ENCODE assay signal across 22 cellular contexts in genomic region chr2:160144278-160144990, GRCh38. TPM values are rescaled to one million over a fixed set of nuclear protein-coding genes. Genes with fewer than 3 reads are reported as not detected.
DNase-seq lines count a peak whose midpoint lies in the region; ATAC-seq, FAIRE-seq and TF ChIP-seq lines count a peak whose summit lies in the region.
"Had no signal": no experiment of that assay in that cellular context is flagged by ENCODE, and none has a peak within 500 bp of the region (broad histone marks: within the 10 kb centered on the region; RNA-seq: fewer than 3 reads in every experiment).

No MANE protein-coding gene starts in this region.

- H3K27me3 ChIP-seq in left lung (no peaks in the 10 kb centered on the region), upper lobe of right lung (no peaks in the 10 kb centered on the region)
- H3K27me3 ChIP-seq: Peyer's patch had no signal

- H3K27ac ChIP-seq in left lung, result peak overlapping the region; percentile 8 to 50
- H3K27ac ChIP-seq in upper lobe of right lung, result peak overlapping the region; percentile 3
- H3K27ac ChIP-seq: C4-2B, Peyer's patch had no signal

- FAIRE-seq in G401.6 (lab: Jason Lieb, UNC), result peak; percentile 60
- no peak for FAIRE-seq in D721Med (lab: Jason Lieb, UNC)
- FAIRE-seq: GM12891, GM18507 had no signal

- H3K27me3 Mint-ChIP-seq in type B pancreatic cell, result peaks cover 3% of the 10 kb centered on the region

- H3K9me3 ChIP-seq in left lung, result no peaks in the 10 kb centered on the region
- H3K9me3 ChIP-seq in upper lobe of right lung, result no peaks in the 10 kb centered on the region
- H3K9me3 ChIP-seq: Peyer's patch had no signal

- ATAC-seq in left lung (peak; percentile 64), upper lobe of right lung (peak; percentile 67)

- H3K4me3 ChIP-seq in left lung (no peak overlapping the region), upper lobe of right lung (no peak overlapping the region)
- H3K4me3 ChIP-seq: Peyer's patch had no signal

- H3K4me3 Mint-ChIP-seq in type B pancreatic cell, result no peak overlapping the region

- DNase-seq in SW480 (ENCODE audit: low spot score) (peak; percentile 38), left lung (no peak), upper lobe of right lung (no peak), D721Med (ENCODE audit: insufficient read length, low spot score) (no peak), DMS 273 treated with DMSO at 0.1 percent for 48 hours (lab: John Stamatoyannopoulos, UW) (no peak), type B pancreatic cell (ENCODE audit: extremely low spot score, unreplicated experiment) (no peak)
- DNase-seq: AML-193, GOT3, NCI-H1092, NCI-H1436 treated with DMSO at 0.1 percent for 48 hours, NCI-H2081, NCI-H2171 treated with DMSO at 0.1 percent for 48 hours, NCI-H446, NCI-H69, Peyer's patch, Right ventricle myocardium superior, SW 1271 had no signal

- H3K27ac Mint-ChIP-seq in type B pancreatic cell, result no peak overlapping the region

- no peaks in the 10 kb centered on the region for H3K4me1 Mint-ChIP-seq in type B pancreatic cell (ENCODE audit: unreplicated experiment)

- TF ChIP-seq CTCF in left lung (IDR thresholded peaks at IDR 0.05), result no peak
- no peak for TF ChIP-seq CTCF in upper lobe of right lung (IDR thresholded peaks at IDR 0.05)
- no peak for TF ChIP-seq CTCF in D721Med (IDR thresholded peaks at IDR 0.05; ENCODE audit: insufficient read depth, missing control alignments)
- TF ChIP-seq CTCF in type B pancreatic cell (conservative IDR thresholded peaks at IDR 0.05), result no peak

- H3K4me1 ChIP-seq in left lung (peaks cover 0 to 3% of the 10 kb centered on the region in 2 donors), upper lobe of right lung (peaks cover 10% of the 10 kb centered on the region)

- intact Hi-C loops in left lung (cut with DNase I), result no loop called here
- intact Hi-C loops in upper lobe of right lung (cut with DNase I), result no loop called here

- no peaks in the 10 kb centered on the region for H3K36me3 Mint-ChIP-seq in type B pancreatic cell

- H3K36me3 ChIP-seq in left lung (no peaks in the 10 kb centered on the region), upper lobe of right lung (no peaks in the 10 kb centered on the region)

- no peaks in the 10 kb centered on the region for H3K9me3 Mint-ChIP-seq in type B pancreatic cell

RNA-seq across cellular contexts. Expression of gene ITGB6, which starts 55.6 kb away (rescaled TPM):
- 100 to 1,000 TPM in 1 of 2 donors, 10 to 100 TPM in 1; 58.3 to 227 TPM for total RNA-seq in left lung
- 109 TPM for total RNA-seq in upper lobe of right lung
- 3.2 and 7.8 TPM in 2 replicates for total RNA-seq in type B pancreatic cell (ENCODE audit: low replicate concordance)
- total RNA-seq: A673 had no signal
